Comparison of ENCODE assay signal across 18 cellular contexts in genomic region chr17:65633988-65634387, GRCh38.
A peak's percentile ranks its signal among the peaks of the same experiment; 100 is the strongest.
DNase-seq lines count a peak whose midpoint lies in the region; ATAC-seq and TF ChIP-seq lines count a peak whose summit lies in the region.
"Had no signal": no experiment of that assay in that cellular context is flagged by ENCODE, and none has a peak within 500 bp of the region (broad histone marks: within the 10 kb centered on the region; RNA-seq: fewer than 3 reads in every experiment).

No MANE protein-coding gene starts in this region.

- H3K27me3 ChIP-seq in left lung, result no peaks in the 10 kb centered on the region
- H3K27me3 ChIP-seq: BLaER1 treated with 17β-estradiol and CSF1 and Interleukin-3, amounts not matched to agents 10 nM and 100 nM; right atrium auricular region; SJCRH30 had no signal

- no peaks in the 10 kb centered on the region for H3K9me3 ChIP-seq in left lung
- H3K9me3 ChIP-seq: left ventricle myocardium inferior, right atrium auricular region, SJCRH30 had no signal

- peak overlapping the region; percentile 36 to 51 for H3K27ac ChIP-seq in left lung
- H3K27ac ChIP-seq: BLaER1 treated with 17β-estradiol and CSF1 and Interleukin-3, amounts not matched to agents 10 nM and 100 nM; left ventricle myocardium inferior; right atrium auricular region; SJCRH30 had no signal

- TF ChIP-seq CTCF in left lung (IDR thresholded peaks at IDR 0.05), result no peak

- H3K4me1 ChIP-seq in left lung, result peaks cover 3 to 6% of the 10 kb centered on the region in 2 donors
- H3K4me1 ChIP-seq: right atrium auricular region had no signal

- intact Hi-C loops in left lung (cut with DNase I), result no loop called here

- DNase-seq in NCI-H2107 treated with DMSO at 0.1 percent for 48 hours (lab: John Stamatoyannopoulos, UW; ENCODE audit: unreplicated experiment) (peak; percentile 54), NCI-H2107 (lab: John Stamatoyannopoulos, UW) (no peak), SK-N-DZ (ENCODE audit: low spot score) (peak; percentile 15), left lung (no peak), COLO829 (ENCODE audit: low spot score) (no peak), COLO668 (lab: John Stamatoyannopoulos, UW; ENCODE audit: unreplicated experiment) (no peak)
- DNase-seq: 8988T; activated CD4-positive, alpha-beta T cell treated with anti-CD3 and anti-CD28 coated beads, Interleukin-2, amount 50 U/mL, for 1 hour; activated T-cell treated with anti-CD3 and anti-CD28 coated beads, Interleukin-2, amount 50 U/mL, for 24 hours; left ventricle myocardium inferior; NCI-H1930; SJCRH30; T-helper 9 cell had no signal

- no peaks in the 10 kb centered on the region for H3K36me3 ChIP-seq in left lung
- H3K36me3 ChIP-seq: BLaER1 treated with 17β-estradiol and CSF1 and Interleukin-3, amounts not matched to agents 10 nM and 100 nM; left ventricle myocardium inferior; right atrium auricular region; SJCRH30 had no signal

- H3K4me3 ChIP-seq in left lung, result no peak overlapping the region
- H3K4me3 ChIP-seq: BLaER1 treated with 17β-estradiol and CSF1 and Interleukin-3, amounts not matched to agents 10 nM and 100 nM; left ventricle myocardium inferior; right atrium auricular region; SJCRH30 had no signal

- ATAC-seq in left lung, result peak; percentile 80
- ATAC-seq in HG02870 (IDR thresholded peaks at IDR 0.05; ENCODE audit: unreplicated experiment), result no peak
- no peak for ATAC-seq in HG03565 (IDR thresholded peaks at IDR 0.05; ENCODE audit: unreplicated experiment)
- ATAC-seq: natural killer cell treated with Interleukin-12 subunit alpha and Interleukin-12 subunit beta and Interleukin-15 and Interleukin-18, amount 100 ng/mL, for 72 hours had no signal

Comparison
In these comparisons a context has a peak if more than half of its experiments do, and no peak if none do; other contexts are left out.
1. DNase-seq: peak in NCI-H2107 treated with DMSO at 0.1 percent for 48 hours (single experiment) and SK-N-DZ (single experiment); none in NCI-H2107 (single experiment), left lung (0 of 2), COLO829 (single experiment) and COLO668 (single experiment).